Comparison of ENCODE assay signal across 4 cellular contexts in genomic region chrX:106814093-106814492, GRCh38. TPM values are rescaled to one million over a fixed set of nuclear protein-coding genes. Genes with fewer than 3 reads are reported as not detected.
DNase-seq lines count a peak whose midpoint lies in the region; ATAC-seq, FAIRE-seq and TF ChIP-seq lines count a peak whose summit lies in the region.
"Not testable (repeated sequence)": the region's sequence is repeated elsewhere in the genome, so short reads cannot be mapped to it uniquely, and the experiment has no call there.
"Had no signal": no experiment of that assay in that cellular context is flagged by ENCODE, and none has a peak within 500 bp of the region (broad histone marks: within the 10 kb centered on the region; RNA-seq: fewer than 3 reads in every experiment).

No MANE protein-coding gene starts in this region.

- not testable (repeated sequence) for TF ChIP-seq EP300 in K562 (IDR thresholded peaks at IDR 0.05; ENCODE audit: low read length)

- not testable (repeated sequence) for TF ChIP-seq CTCF in HEK293 (tag by site-specific recombination; IDR thresholded peaks at IDR 0.05); K562 (IDR thresholded peaks at IDR 0.05 in 2 of 3, conservative IDR thresholded peaks at IDR 0.05 in 1 of 3; ENCODE audit: insufficient read depth in 2 of 3, low read depth in 1 of 3, low read length in 3 of 3); foreskin keratinocyte (conservative IDR thresholded peaks at IDR 0.05)

- H3K4me2 ChIP-seq in K562 (ENCODE audit: insufficient read depth, low read length) = not testable (repeated sequence)

- not testable (repeated sequence) for H4K20me1 ChIP-seq in K562 (replicated peaks; ENCODE audit: control insufficient read depth, insufficient read depth, low read length)

- not testable (repeated sequence) for H3K79me2 ChIP-seq in K562 (ENCODE audit: control insufficient read depth, insufficient read depth, low read length)

- BruUV-seq in K562 (replicated peaks; lab: Mats Ljungman, UMichigan) = not testable (repeated sequence)

- in situ Hi-C loops in K562 (cut with MboI) = not testable (repeated sequence)

- H3K27me3 ChIP-seq in K562 (ENCODE audit: control insufficient read depth in 2 of 2, insufficient read depth in 2 of 2, low read length in 2 of 2); foreskin keratinocyte: not testable (repeated sequence)

- not testable (repeated sequence) for H3K4me3 ChIP-seq in HEK293 (ENCODE audit: low read depth, low read length); K562

- not testable (repeated sequence) for H3K9me3 ChIP-seq in HEK293 (ENCODE audit: control insufficient read depth, insufficient read depth, low read depth, low read length); K562 (replicated peaks; ENCODE audit: control insufficient read depth, insufficient read depth, low read depth, low read length)

- DNase-seq in K562 (ENCODE audit: extremely low read depth in 1 of 4, low spot score in 3 of 4); foreskin keratinocyte: not testable (repeated sequence)

- not testable (repeated sequence) for H2AFZ ChIP-seq in K562 (ENCODE audit: low read depth, low read length)

- intact Hi-C loops in K562 (cut with micrococcal nuclease) = not testable (repeated sequence)

- not testable (repeated sequence) for H3K27ac ChIP-seq in HEK293 (ENCODE audit: extremely low read depth, low read depth, low read length); K562 (ENCODE audit: extremely low read depth, low read depth, low read length); foreskin keratinocyte

- CTCF ChIA-PET in HEK293 (lab: Yijun Ruan, JAX); K562 (lab: Yijun Ruan, JAX; ENCODE audit: low intra/inter-chr PET ratio): not testable (repeated sequence)

- FAIRE-seq in K562 (lab: Jason Lieb, UNC) = not testable (repeated sequence)

- not testable (repeated sequence) for H3K9ac ChIP-seq in K562 (ENCODE audit: insufficient read depth in 1 of 2, low read depth in 2 of 2, low read length in 2 of 2)

- not testable (repeated sequence) for H3K36me3 ChIP-seq in HEK293 (ENCODE audit: control insufficient read depth in 2 of 2, insufficient read depth in 1 of 2, low read length in 2 of 2); K562 (ENCODE audit: control insufficient read depth, insufficient read depth, low read length)

- POLR2A ChIA-PET in HEK293 (lab: Yijun Ruan, JAX); K562 (lab: Yijun Ruan, JAX): not testable (repeated sequence)

- 11% methylated on average over 2 of the region's 3 CpGs for WGBS in K562 (ENCODE audit: insufficient coverage, low coverage, missing lambda C conversion rate)

- ATAC-seq in K562 = not testable (repeated sequence)
- peak; percentile 57 for ATAC-seq in foreskin keratinocyte

- not testable (repeated sequence) for TF ChIP-seq POLR2A in K562 (conservative IDR thresholded peaks at IDR 0.05)

- H3K4me1 ChIP-seq in HEK293 (ENCODE audit: control insufficient read depth, insufficient read depth, low read length); K562 (replicated peaks in 1 of 2; ENCODE audit: control insufficient read depth in 2 of 2, insufficient read depth in 2 of 2, low read length in 2 of 2); foreskin keratinocyte: not testable (repeated sequence)

- not testable (repeated sequence) for TF ChIP-seq RAD21 in K562 (CRISPR knock-in tag; conservative IDR thresholded peaks at IDR 0.05 in 1 of 2, IDR thresholded peaks at IDR 0.05 in 1 of 2)

- H3K9me1 ChIP-seq in K562 (ENCODE audit: control insufficient read depth, insufficient read depth, low read length) = not testable (repeated sequence)

TF ChIP-seq in HEK293, 187 proteins besides CTCF, POLR2A, EP300 and RAD21:
- TF ChIP-seq ZNF146 (tag by site-specific recombination; IDR thresholded peaks at IDR 0.05) = peak; percentile 98
- TF ChIP-seq, protein P1, sequence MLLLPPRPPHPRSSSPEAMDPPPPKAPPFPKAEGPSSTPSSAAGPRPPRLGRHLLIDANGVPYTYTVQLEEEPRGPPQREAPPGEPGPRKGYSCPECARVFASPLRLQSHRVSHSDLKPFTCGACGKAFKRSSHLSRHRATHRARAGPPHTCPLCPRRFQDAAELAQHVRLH (tag by site-specific recombination; IDR thresholded peaks at IDR 0.05) = 0 out of 2 replicates have a peak, but pooled peaks have one; percentile 50
- peak; percentile 92 for TF ChIP-seq ZNF280D (tag by site-specific recombination; IDR thresholded peaks at IDR 0.05)

TF ChIP-seq in K562, 482 proteins besides CTCF, POLR2A, EP300 and RAD21:
- TF ChIP-seq NFIC (IDR thresholded peaks at IDR 0.05) = peak; percentile 53
TF ChIP-seq in K562: peak in this region for 1; not testable (repeated sequence) for 481.

RNA-seq across cellular contexts. Expression of gene TBC1D8B, which starts 11.6 kb away (rescaled TPM):
- 0.05 and 0.55 TPM in 2 replicates for total RNA-seq in K562 (2011; cell fraction: chromatin; rRNA removed; ENCODE audit: low replicate concordance)
- 0.53 TPM in 1 of 2 replicates, not detected in the other for total RNA-seq in K562 (2011; cell fraction: nucleolus; rRNA removed)
- 0.15 and 0.31 TPM in 2 replicates for total RNA-seq in K562 (2011; cell fraction: nucleoplasm; rRNA removed)
- 0.08 TPM in 1 of 2 replicates, not detected in the other for total RNA-seq in K562 (2014; rRNA removed)
- 0.10 and 0.18 TPM in 2 replicates for total RNA-seq in K562 (2014; rRNA removed; fragmentation: Illumina TruSeq; extraction: Trizol)
- total RNA-seq in K562 (2015; rRNA removed; fragmentation: Illumina TruSeq; extraction: Trizol) = 0.07 and 0.11 TPM in 2 replicates
- 0.07 and 0.16 TPM in 2 replicates for total RNA-seq in K562 (2021)
- 0.13 TPM in 1 of 2 replicates, not detected in the other for polyA plus RNA-seq in K562 (2011; rRNA removed)
- 0.01 TPM in 1 of 2 replicates, not detected in the other for polyA plus RNA-seq in K562 (2011; cell fraction: cytosol; rRNA removed)
- polyA plus RNA-seq in K562 (2011; cell fraction: nucleus; rRNA removed) = 0.03 TPM in 1 of 2 replicates, not detected in the other
- polyA plus RNA-seq in K562 (2012) = 0.26 and 0.66 TPM in 2 replicates
- polyA plus RNA-seq in K562 (2014; fragmentation: Illumina TruSeq; extraction: Trizol) = 0.19 and 0.36 TPM in 2 replicates
- polyA plus RNA-seq in K562 (2014; fragmentation: Nextera tagmentation; extraction: Ambion mirVana) = under 1 TPM; 0.04 to 0.08 TPM
- polyA plus RNA-seq in K562 (2014; rRNA removed) = 0.12 and 0.30 TPM in 2 replicates
- polyA minus RNA-seq in K562 (2011; rRNA and poly(A)+ RNA removed) = 0.11 and 0.21 TPM in 2 replicates
- not detected in 2 replicates for polyA minus RNA-seq in K562 (2011; cell fraction: cytosol; rRNA and poly(A)+ RNA removed)
- polyA minus RNA-seq in K562 (2011; cell fraction: nucleus; rRNA and poly(A)+ RNA removed) = not detected in 2 replicates
- total RNA-seq in foreskin keratinocyte = 5.6 and 8.1 TPM in 2 replicates
- polyA plus RNA-seq in foreskin keratinocyte = 1.4 and 1.8 TPM in 2 replicates
- total RNA-seq: A172 had no signal
